In genomic region chr19:7366701-7367420, GRCh38 we compare ENCODE assay signal across 8 cellular contexts. TPM values are rescaled to one million over a fixed set of nuclear protein-coding genes. Genes with fewer than 3 reads are reported as not detected.
DNase-seq lines count a peak whose midpoint lies in the region; ATAC-seq, FAIRE-seq and TF ChIP-seq lines count a peak whose summit lies in the region.

No MANE protein-coding gene starts in this region.

- in situ Hi-C loops in gastrocnemius medialis (cut with MboI; ENCODE audit: low sequenced_read_pairs in 4 of 4) = loop anchor here in 2 of 4 donors (25.0 kb wide), 1 partner anchor 445 kb away; no protein-coding TSS in a partner anchor

- TF ChIP-seq POLR2A in NB4 (IDR thresholded peaks at IDR 0.05; ENCODE audit: extremely low read depth, insufficient read length) (no peak), right lobe of liver (IDR thresholded peaks at IDR 0.05) (no peak), gastrocnemius medialis (IDR thresholded peaks at IDR 0.05) (no peak)

- intact Hi-C loops in right lobe of liver (cut with DNase I) = no loop called here
- intact Hi-C loops in gastrocnemius medialis (cut with DNase I; ENCODE audit: low total_unique reads) = no loop called here

- H3K4me3 Mint-ChIP-seq in activated naive CD8-positive, alpha-beta T cell treated with anti-CD3 and anti-CD28 coated beads, Interleukin-2, amount 50 U/mL, for 24 hours = no peak overlapping the region

- H3K9me3 Mint-ChIP-seq in activated naive CD8-positive, alpha-beta T cell treated with anti-CD3 and anti-CD28 coated beads, Interleukin-2, amount 50 U/mL, for 24 hours = no peaks in the 10 kb centered on the region

- H3K4me3 ChIP-seq in NB4 (ENCODE audit: low read depth, low read length) (no peak overlapping the region), right lobe of liver (no peak overlapping the region), gastrocnemius medialis (no peak overlapping the region)

- H3K9me3 ChIP-seq in right lobe of liver = no peaks in the 10 kb centered on the region
- no peaks in the 10 kb centered on the region for H3K9me3 ChIP-seq in gastrocnemius medialis

- TF ChIP-seq CTCF in NB4 (IDR thresholded peaks at IDR 0.05; ENCODE audit: low read depth, low read length) (peak; percentile 49), right lobe of liver (IDR thresholded peaks at IDR 0.05) (peak; percentile 22 to 37 (median 27)), gastrocnemius medialis (IDR thresholded peaks at IDR 0.05 in 4 of 5, conservative IDR thresholded peaks at IDR 0.05 in 1 of 5) (no peak)

- 67% methylated on average over 5 of the region's 10 CpGs for WGBS in right lobe of liver (ENCODE audit: insufficient coverage, low coverage, low lambda C conversion rate, missing lambda C conversion rate)

- H3K36me3 Mint-ChIP-seq in activated naive CD8-positive, alpha-beta T cell treated with anti-CD3 and anti-CD28 coated beads, Interleukin-2, amount 50 U/mL, for 24 hours (ENCODE audit: low read depth) = peaks cover 16% of the 10 kb centered on the region

- FAIRE-seq in frontal cortex (lab: Jason Lieb, UNC) = no peak

- no peak overlapping the region for H3K27ac ChIP-seq in right lobe of liver
- no peak overlapping the region for H3K27ac ChIP-seq in gastrocnemius medialis

- peak overlapping the region; percentile 54 for H3K27ac Mint-ChIP-seq in activated naive CD8-positive, alpha-beta T cell treated with anti-CD3 and anti-CD28 coated beads, Interleukin-2, amount 50 U/mL, for 24 hours

- no peaks in the 10 kb centered on the region for H3K27me3 ChIP-seq in right lobe of liver
- no peaks in the 10 kb centered on the region for H3K27me3 ChIP-seq in gastrocnemius medialis

- ATAC-seq in activated naive CD8-positive, alpha-beta T cell treated with anti-CD3 and anti-CD28 coated beads, Interleukin-2, amount 50 U/mL, for 24 hours = peak; percentile 77
- peak in 3 of 4 donors; percentile 28 to 44 (median 39) for ATAC-seq in right lobe of liver
- ATAC-seq in gastrocnemius medialis = no peak

- peaks cover 18% of the 10 kb centered on the region for H3K4me1 Mint-ChIP-seq in activated naive CD8-positive, alpha-beta T cell treated with anti-CD3 and anti-CD28 coated beads, Interleukin-2, amount 50 U/mL, for 24 hours

- H3K4me1 ChIP-seq in right lobe of liver (no peaks in the 10 kb centered on the region), gastrocnemius medialis (no peaks in the 10 kb centered on the region)

- H3K27me3 Mint-ChIP-seq in activated naive CD8-positive, alpha-beta T cell treated with anti-CD3 and anti-CD28 coated beads, Interleukin-2, amount 50 U/mL, for 24 hours = no peaks in the 10 kb centered on the region

- DNase-seq in NCI-H82 (lab: John Stamatoyannopoulos, UW) = peak; percentile 68
- DNase-seq in NCI-H82 treated with DMSO at 0.1 percent for 48 hours (lab: John Stamatoyannopoulos, UW; ENCODE audit: unreplicated experiment) = no peak
- DNase-seq in NB4 (ENCODE audit: low read depth) = peak; percentile 71
- DNase-seq in activated naive CD8-positive, alpha-beta T cell treated with anti-CD3 and anti-CD28 coated beads, Interleukin-2, amount 50 U/mL, for 24 hours = peak; percentile 25
- DNase-seq in right lobe of liver = no peak
- DNase-seq in UCSD-AML1 (lab: John Stamatoyannopoulos, UW; ENCODE audit: unreplicated experiment) = no peak
- DNase-seq in frontal cortex (ENCODE audit: low spot score in 2 of 2) = no peak
- no peak for DNase-seq in gastrocnemius medialis

- no peaks in the 10 kb centered on the region for H3K36me3 ChIP-seq in right lobe of liver
- no peaks in the 10 kb centered on the region for H3K36me3 ChIP-seq in gastrocnemius medialis

RNA-seq across cellular contexts. Expression of gene ARHGEF18, which starts 18.1 kb away (rescaled TPM):
- total RNA-seq in right lobe of liver (10 to 100 TPM; 15.1 to 19.2 (median 17.7) TPM), frontal cortex (26.1 TPM), gastrocnemius medialis (10 to 100 TPM in 2 of 4 donors, 1 to 10 TPM in 2; 7.9 to 11.3 (median 10.2) TPM)

Comparison
In these comparisons a context has a peak if more than half of its experiments do, and no peak if none do; other contexts are left out.
1. DNase-seq: peak in NCI-H82 (single experiment), NB4 (single experiment) and activated naive CD8-positive, alpha-beta T cell treated with anti-CD3 and anti-CD28 coated beads, Interleukin-2, amount 50 U/mL, for 24 hours (single experiment); none in NCI-H82 treated with DMSO at 0.1 percent for 48 hours (single experiment), right lobe of liver (0 of 3), UCSD-AML1 (single experiment), frontal cortex (0 of 2) and gastrocnemius medialis (0 of 2).
2. CTCF ChIP-seq: peak in NB4 (single experiment) and right lobe of liver (4 of 4); none in gastrocnemius medialis (0 of 5).
3. ATAC-seq: peak in activated naive CD8-positive, alpha-beta T cell treated with anti-CD3 and anti-CD28 coated beads, Interleukin-2, amount 50 U/mL, for 24 hours (single experiment) and right lobe of liver (3 of 4); none in gastrocnemius medialis (0 of 2).